8 cellular contexts compared by ENCODE assay signal in the genomic region with DNA sequence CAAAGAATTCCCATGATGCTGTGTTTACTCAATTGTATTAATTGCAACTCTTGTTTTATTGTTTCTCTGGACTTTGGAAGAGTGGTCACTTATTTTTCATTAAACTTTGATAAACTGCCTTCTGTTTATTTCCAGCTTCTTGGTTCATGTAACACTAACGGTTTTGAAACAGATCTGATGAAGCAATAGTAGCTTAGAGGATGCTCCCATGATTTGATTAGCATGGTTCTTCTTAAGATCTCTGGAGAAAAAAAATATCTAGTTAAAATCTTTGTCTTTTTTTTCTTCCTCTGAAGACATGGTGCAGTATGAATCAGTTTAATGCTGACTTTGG.
DNase-seq lines count a peak whose midpoint lies in the region; ATAC-seq and TF ChIP-seq lines count a peak whose summit lies in the region.

No MANE protein-coding gene starts in this region.

- WGBS in thyroid gland, 2 donors: 49 to 61% methylated on average over 1 of the region's 1 CpG

- H3K4me3 ChIP-seq in thyroid gland (replicated peaks in 1 of 3) (no peak overlapping the region), MG63 (no peak overlapping the region)

- H3K9me3 ChIP-seq in thyroid gland: no peaks in the 10 kb centered on the region
- no peaks in the 10 kb centered on the region for H3K9me3 ChIP-seq in MG63

- no peak for TF ChIP-seq CTCF in thyroid gland (IDR thresholded peaks at IDR 0.05)

- peaks cover 51% of the 10 kb centered on the region for H3K4me1 Mint-ChIP-seq in activated CD4-positive, alpha-beta T cell treated with anti-CD3 and anti-CD28 coated beads, Interleukin-2, amount 10 ng/mL, durations not matched to agents 24 days and 14 days
- peaks cover 48% of the 10 kb centered on the region for H3K4me1 Mint-ChIP-seq in activated T-helper 17 cell treated with anti-CD3 and anti-CD28 coated beads, Interleukin-2, amount 50 U/mL, for 72 hours

- no peak for DNase-seq in activated CD4-positive, alpha-beta T cell treated with anti-CD3 and anti-CD28 coated beads, Interleukin-2, amount 10 ng/mL, durations not matched to agents 24 days and 14 days
- no peak for DNase-seq in activated CD4-positive, alpha-beta T cell treated with anti-CD3 and anti-CD28 coated beads for 4 hours
- no peak for DNase-seq in left lobe of liver (ENCODE audit: low spot score)
- DNase-seq in thyroid gland: no peak
- DNase-seq in MG63: no peak
- DNase-seq in RPMI8226: no peak

- H3K27me3 Mint-ChIP-seq in activated CD4-positive, alpha-beta T cell treated with anti-CD3 and anti-CD28 coated beads, Interleukin-2, amount 10 ng/mL, durations not matched to agents 24 days and 14 days: no peaks in the 10 kb centered on the region
- H3K27me3 Mint-ChIP-seq in activated T-helper 17 cell treated with anti-CD3 and anti-CD28 coated beads, Interleukin-2, amount 50 U/mL, for 72 hours: no peaks in the 10 kb centered on the region

- peak overlapping the region; percentile 4 for H3K4me3 Mint-ChIP-seq in activated CD4-positive, alpha-beta T cell treated with anti-CD3 and anti-CD28 coated beads, Interleukin-2, amount 10 ng/mL, durations not matched to agents 24 days and 14 days
- peak overlapping the region; percentile 62 for H3K4me3 Mint-ChIP-seq in activated T-helper 17 cell treated with anti-CD3 and anti-CD28 coated beads, Interleukin-2, amount 50 U/mL, for 72 hours

- H3K27ac Mint-ChIP-seq in activated CD4-positive, alpha-beta T cell treated with anti-CD3 and anti-CD28 coated beads, Interleukin-2, amount 10 ng/mL, durations not matched to agents 24 days and 14 days: peak overlapping the region; percentile 83
- H3K27ac Mint-ChIP-seq in activated T-helper 17 cell treated with anti-CD3 and anti-CD28 coated beads, Interleukin-2, amount 50 U/mL, for 72 hours: peak overlapping the region; percentile 90

- peak overlapping the region in 2 of 3 donors; percentile 11 to 70 for H3K27ac ChIP-seq in thyroid gland

- peaks cover 41 to 69% of the 10 kb centered on the region in 2 donors for H3K4me1 ChIP-seq in thyroid gland

- ATAC-seq in activated T-helper 17 cell treated with anti-CD3 and anti-CD28 coated beads, Interleukin-2, amount 50 U/mL, for 72 hours (replicated peaks): no peak
- ATAC-seq in left lobe of liver: peak; percentile 4
- no peak for ATAC-seq in HG03354 (IDR thresholded peaks at IDR 0.05; ENCODE audit: poor library complexity, severe bottlenecking, unreplicated experiment)

- H3K36me3 Mint-ChIP-seq in activated CD4-positive, alpha-beta T cell treated with anti-CD3 and anti-CD28 coated beads, Interleukin-2, amount 10 ng/mL, durations not matched to agents 24 days and 14 days (ENCODE audit: low read depth): peaks cover 30% of the 10 kb centered on the region
- H3K36me3 Mint-ChIP-seq in activated T-helper 17 cell treated with anti-CD3 and anti-CD28 coated beads, Interleukin-2, amount 50 U/mL, for 72 hours (ENCODE audit: low read depth): peaks cover 18% of the 10 kb centered on the region

- H3K27me3 ChIP-seq in thyroid gland (no peaks in the 10 kb centered on the region), MG63 (no peaks in the 10 kb centered on the region)

- H3K9me3 Mint-ChIP-seq in activated CD4-positive, alpha-beta T cell treated with anti-CD3 and anti-CD28 coated beads, Interleukin-2, amount 10 ng/mL, durations not matched to agents 24 days and 14 days: peaks cover 8% of the 10 kb centered on the region
- H3K9me3 Mint-ChIP-seq in activated T-helper 17 cell treated with anti-CD3 and anti-CD28 coated beads, Interleukin-2, amount 50 U/mL, for 72 hours: no peaks in the 10 kb centered on the region

- H3K36me3 ChIP-seq in thyroid gland: no peaks in the 10 kb centered on the region
- H3K36me3 ChIP-seq in MG63: peaks cover 55% of the 10 kb centered on the region

- TF ChIP-seq POLR2A in thyroid gland (IDR thresholded peaks at IDR 0.05): no peak

- intact Hi-C loops in activated CD4-positive, alpha-beta T cell treated with anti-CD3 and anti-CD28 coated beads, Interleukin-2, amount 10 ng/mL, durations not matched to agents 24 days and 14 days (cut with micrococcal nuclease): no loop called here
- intact Hi-C loops in thyroid gland (cut with DNase I): no loop called here
